In the genomic region with DNA sequence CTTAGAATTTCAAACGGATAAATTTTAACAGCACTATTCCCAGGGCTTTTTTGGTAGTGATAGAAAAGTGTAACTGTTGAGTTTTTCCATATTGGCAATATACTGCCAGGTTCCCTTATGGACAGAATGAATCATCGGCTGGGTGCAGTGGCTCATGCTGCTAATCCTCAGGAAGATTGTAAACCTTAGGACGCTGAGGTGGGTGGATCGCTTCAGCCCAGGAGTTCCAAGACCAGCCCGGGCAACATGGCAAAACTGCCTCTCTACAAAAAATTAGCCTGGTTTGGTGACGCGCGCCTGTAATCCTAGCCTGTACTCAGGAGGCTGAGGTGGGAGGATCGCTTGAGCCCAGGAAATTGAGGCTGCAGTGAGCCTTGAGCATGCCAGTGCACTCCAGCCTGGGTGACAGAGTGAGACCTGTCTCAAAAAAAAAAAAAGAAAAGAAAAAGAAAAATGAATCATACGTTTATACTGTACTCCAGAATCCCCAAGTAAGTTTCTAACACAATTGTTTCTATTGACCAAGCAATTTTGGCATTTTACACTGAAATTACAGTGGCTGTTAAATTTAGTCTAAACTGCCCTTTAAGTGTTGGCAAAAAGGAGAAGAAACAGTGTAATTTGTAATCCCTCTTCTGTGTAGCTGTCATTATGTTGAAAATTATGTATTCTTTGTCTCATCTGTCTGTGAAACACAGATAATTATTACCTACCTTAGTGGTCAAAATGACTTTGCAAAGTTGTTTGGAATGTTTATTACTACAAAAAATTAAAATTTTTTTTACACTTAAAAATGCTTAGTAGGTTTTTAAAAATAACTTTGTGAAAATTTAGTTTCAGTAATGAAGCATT, we compare ENCODE assay signal across 10 cellular contexts.
DNase-seq lines count a peak whose midpoint lies in the region; TF ChIP-seq lines count a peak whose summit lies in the region.
"Had no signal": no experiment of that assay in that cellular context is flagged by ENCODE, and none has a peak within 500 bp of the region (broad histone marks: within the 10 kb centered on the region; RNA-seq: fewer than 3 reads in every experiment).

No MANE protein-coding gene starts in this region.

- H3K36me3 ChIP-seq in OCI-LY1 (ENCODE audit: insufficient read depth, low read length) (no peaks in the 10 kb centered on the region), endocrine pancreas (ENCODE audit: control insufficient read depth, insufficient read depth, low read length) (no peaks in the 10 kb centered on the region), parathyroid adenoma (ENCODE audit: control insufficient read depth, insufficient read depth, low read length) (no peaks in the 10 kb centered on the region)

- peaks cover 22% of the 10 kb centered on the region for H3K79me2 ChIP-seq in OCI-LY1 (ENCODE audit: insufficient read depth, low read length)
- peaks cover 13% of the 10 kb centered on the region for H3K79me2 ChIP-seq in parathyroid adenoma

- H3K4me1 ChIP-seq in OCI-LY1 (ENCODE audit: insufficient read depth, low read length, severe bottlenecking): peaks cover 32% of the 10 kb centered on the region
- H3K4me1 ChIP-seq in endocrine pancreas (ENCODE audit: control insufficient read depth, insufficient read depth, low read length): peaks cover 9% of the 10 kb centered on the region
- peaks cover 5% of the 10 kb centered on the region for H3K4me1 ChIP-seq in parathyroid adenoma

- DNase-seq in T-helper 2 cell treated with Interferon-gamma antibody and Interleukin-4, amounts not matched to agents 5 μg/mL and 100 μg/mL, for 36 hours (ENCODE audit: low spot score): no peak
- no peak for DNase-seq in T-helper 2 cell
- no peak for DNase-seq in NCI-H2029 treated with DMSO at 0.1 percent for 48 hours (lab: John Stamatoyannopoulos, UW)
- DNase-seq in stimulated activated CD4-positive, alpha-beta T cell treated with anti-CD3 and anti-CD28 coated beads, Interleukin-1b, Interleukin-23, amount 100 ng/mL, for 48 hours: no peak
- DNase-seq in 8988T: no peak
- DNase-seq: activated CD4-positive, alpha-beta T cell treated with anti-CD3 and anti-CD28 coated beads for 48 hours; NCI-H1105 treated with DMSO at 0.1 percent for 48 hours had no signal

- H4K20me1 ChIP-seq in OCI-LY1 (ENCODE audit: insufficient read depth, low read length): no peaks in the 10 kb centered on the region

- H3K27ac ChIP-seq in OCI-LY1 (ENCODE audit: low read depth, low read length, poor library complexity, severe bottlenecking) (no peak overlapping the region), parathyroid adenoma (no peak overlapping the region)

- no peaks in the 10 kb centered on the region for H3K27me3 ChIP-seq in OCI-LY1 (ENCODE audit: insufficient read depth, low read length)
- no peaks in the 10 kb centered on the region for H3K27me3 ChIP-seq in endocrine pancreas (ENCODE audit: control insufficient read depth, insufficient read depth, low read length)
- no peaks in the 10 kb centered on the region for H3K27me3 ChIP-seq in parathyroid adenoma (ENCODE audit: control insufficient read depth, insufficient read depth, low read length)

- peak overlapping the region; percentile 99 for H3K4me3 Mint-ChIP-seq in T-helper 2 cell treated with Interferon-gamma antibody and Interleukin-4, amounts not matched to agents 5 μg/mL and 100 μg/mL, for 36 hours

- no peaks in the 10 kb centered on the region for H3K9me3 Mint-ChIP-seq in T-helper 2 cell treated with Interferon-gamma antibody and Interleukin-4, amounts not matched to agents 5 μg/mL and 100 μg/mL, for 36 hours

- no peak for TF ChIP-seq CTCF in OCI-LY1 (IDR thresholded peaks at IDR 0.05; ENCODE audit: low read length)
- no peak for TF ChIP-seq CTCF in parathyroid adenoma (IDR thresholded peaks at IDR 0.05)

- no peak overlapping the region for H3K27ac Mint-ChIP-seq in T-helper 2 cell treated with Interferon-gamma antibody and Interleukin-4, amounts not matched to agents 5 μg/mL and 100 μg/mL, for 36 hours

- no peaks in the 10 kb centered on the region for H3K9me2 ChIP-seq in OCI-LY1 (ENCODE audit: low read depth, low read length)

- peaks cover 31% of the 10 kb centered on the region for H3K4me1 Mint-ChIP-seq in T-helper 2 cell treated with Interferon-gamma antibody and Interleukin-4, amounts not matched to agents 5 μg/mL and 100 μg/mL, for 36 hours (ENCODE audit: low read depth)

- no peaks in the 10 kb centered on the region for H3K27me3 Mint-ChIP-seq in T-helper 2 cell treated with Interferon-gamma antibody and Interleukin-4, amounts not matched to agents 5 μg/mL and 100 μg/mL, for 36 hours (ENCODE audit: low read depth)

- H3K9ac ChIP-seq in OCI-LY1 (ENCODE audit: low read length) (peak overlapping the region; percentile 80; the same call in 1 of the 2 replicates), endocrine pancreas (ENCODE audit: control insufficient read depth, insufficient read depth, low read length) (no peak overlapping the region), parathyroid adenoma (no peak overlapping the region)

- no peaks in the 10 kb centered on the region for H3F3A ChIP-seq in OCI-LY1 (ENCODE audit: insufficient read depth, low read length)

- H3K4me2 ChIP-seq in OCI-LY1 (ENCODE audit: low read length) (peak overlapping the region; percentile 94), parathyroid adenoma (ENCODE audit: low read length) (peak overlapping the region; percentile 68)

- H2AFZ ChIP-seq in OCI-LY1 (ENCODE audit: low read length) (no peak overlapping the region), parathyroid adenoma (no peak overlapping the region)

- peaks cover 7% of the 10 kb centered on the region for H3K36me3 Mint-ChIP-seq in T-helper 2 cell treated with Interferon-gamma antibody and Interleukin-4, amounts not matched to agents 5 μg/mL and 100 μg/mL, for 36 hours (ENCODE audit: low read depth)

- H3K9me3 ChIP-seq in OCI-LY1 (ENCODE audit: low read length) (no peaks in the 10 kb centered on the region), endocrine pancreas (ENCODE audit: control insufficient read depth, low read length) (no peaks in the 10 kb centered on the region), parathyroid adenoma (ENCODE audit: control insufficient read depth, low read length) (no peaks in the 10 kb centered on the region)

- H3K4me3 ChIP-seq in OCI-LY1 (ENCODE audit: low read depth, low read length, poor library complexity, severe bottlenecking) (peak overlapping the region; percentile 85), endocrine pancreas (ENCODE audit: control insufficient read depth, insufficient read depth, low read length) (peak overlapping the region; percentile 75), parathyroid adenoma (ENCODE audit: low read depth, low read length) (no peak overlapping the region)
